8 cellular contexts compared by ENCODE assay signal in the genomic region with DNA sequence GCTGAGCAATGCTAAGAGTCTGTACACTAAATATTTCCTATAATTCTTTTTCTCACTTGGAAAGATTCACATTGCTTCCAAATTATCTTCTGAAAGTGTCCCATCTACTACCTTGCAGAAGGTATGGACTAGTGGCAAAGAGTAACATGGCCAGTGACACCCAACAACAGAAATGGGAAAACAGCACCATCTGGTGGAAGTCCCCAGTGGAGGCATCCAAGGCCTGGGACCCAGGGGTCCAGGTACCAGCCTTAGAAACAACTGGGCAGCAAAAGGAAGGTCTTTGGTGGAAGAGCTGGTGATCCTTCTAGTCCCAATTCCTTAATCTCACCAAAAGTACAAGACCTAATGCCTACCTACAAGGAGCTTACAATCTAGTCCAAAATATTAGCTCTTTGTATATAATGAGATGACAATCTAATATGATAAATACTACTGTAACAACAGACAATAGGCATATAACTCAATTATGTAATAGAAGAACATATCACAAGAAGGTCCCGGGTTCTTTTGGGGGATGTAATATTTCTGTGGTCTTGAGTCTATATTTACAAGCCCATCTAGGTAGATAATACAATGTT. TPM values are rescaled to one million over a fixed set of nuclear protein-coding genes. Genes with fewer than 3 reads are reported as not detected.
A peak's percentile ranks its signal among the peaks of the same experiment; 100 is the strongest.
DNase-seq lines count a peak whose midpoint lies in the region; ATAC-seq, FAIRE-seq and TF ChIP-seq lines count a peak whose summit lies in the region.

No MANE protein-coding gene starts in this region.

- no peak overlapping the region for H3K4me3 ChIP-seq in H1 (ENCODE audit: extremely low read depth in 1 of 4, insufficient read depth in 2 of 4, low read depth in 3 of 4, low read length in 4 of 4)
- no peak overlapping the region for H3K4me3 ChIP-seq in spleen
- H3K4me3 ChIP-seq in lower leg skin (ENCODE audit: low read depth, poor library complexity, severe bottlenecking), result no peak overlapping the region

- H2BK12ac ChIP-seq in H1 (ENCODE audit: low read depth, low read length), result no peak overlapping the region

- H2AFZ ChIP-seq in H1 (ENCODE audit: low read length), result no peak overlapping the region

- no peak overlapping the region for H3K23ac ChIP-seq in H1 (ENCODE audit: insufficient read length)

- H3K23me2 ChIP-seq in H1 (ENCODE audit: low read depth, low read length), result no peaks in the 10 kb centered on the region

- no peaks in the 10 kb centered on the region for H3K79me1 ChIP-seq in H1 (ENCODE audit: low read depth, low read length)

- H4K5ac ChIP-seq in H1 (ENCODE audit: insufficient read length, low read depth, low read length), result no peak overlapping the region

- no peaks in the 10 kb centered on the region for H3K4me1 ChIP-seq in H1 (replicated peaks in 1 of 4; ENCODE audit: control insufficient read depth in 3 of 4, insufficient read depth in 4 of 4, low read length in 3 of 4)
- peaks cover 0 to 30% (median 0%) of the 10 kb centered on the region in 6 donors for H3K4me1 ChIP-seq in spleen

- no peak overlapping the region for H2BK20ac ChIP-seq in H1 (ENCODE audit: low read length)

- TF ChIP-seq POLR2A in H1 (IDR thresholded peaks at IDR 0.05; ENCODE audit: control extremely low read depth in 1 of 2, low read depth in 2 of 2, low read length in 2 of 2) (no peak), spleen (IDR thresholded peaks at IDR 0.05) (no peak), lower leg skin (IDR thresholded peaks at IDR 0.05) (no peak)

- CTCF ChIA-PET in H1 (lab: Charles Lee; ENCODE audit: partially characterized antibody), result interaction anchor here (0.6 to 6.7 kb wide), 41 partner anchors 11 to 295 kb away, joined by 3 to 33 read pairs (median 3); a partner anchor contains a TSS

- FAIRE-seq in H1 (lab: Jason Lieb, UNC), result peak; percentile 32

- H3K9ac ChIP-seq in H1 (replicated peaks in 1 of 4; ENCODE audit: extremely low read depth in 1 of 4, low read depth in 3 of 4, low read length in 3 of 4), result no peak overlapping the region

- no peaks in the 10 kb centered on the region for H4K20me1 ChIP-seq in H1 (replicated peaks in 1 of 2; ENCODE audit: control insufficient read depth in 1 of 2, insufficient read depth in 2 of 2, low read length in 2 of 2)

- H3K36me3 ChIP-seq in H1 (ENCODE audit: control insufficient read depth in 2 of 4, insufficient read depth in 4 of 4, low read length in 3 of 4) (no peaks in the 10 kb centered on the region), spleen (peaks cover 0 to 6% (median 0%) of the 10 kb centered on the region in 6 donors)

- H3K4ac ChIP-seq in H1 (replicated peaks; ENCODE audit: insufficient read length, low read depth, low read length), result no peak overlapping the region

- no peak overlapping the region for H2BK120ac ChIP-seq in H1 (replicated peaks; ENCODE audit: low read depth, low read length)

- H3K56ac ChIP-seq in H1 (replicated peaks; ENCODE audit: insufficient read length, low read depth, low read length), result no peak overlapping the region

- no peak overlapping the region for H3K27ac ChIP-seq in H1 (ENCODE audit: low read depth, low read length)
- no peak overlapping the region for H3K27ac ChIP-seq in spleen

- TF ChIP-seq RAD21 in H1 (IDR thresholded peaks at IDR 0.05 in 1 of 2, conservative IDR thresholded peaks at IDR 0.05 in 1 of 2; ENCODE audit: low read depth in 2 of 2, low read length in 2 of 2), result peak; percentile 92 to 97

- H3K9me3 ChIP-seq in H1 (ENCODE audit: insufficient read depth in 2 of 2, low read depth in 1 of 2, low read length in 1 of 2) (no peaks in the 10 kb centered on the region), spleen (no peaks in the 10 kb centered on the region)

- TF ChIP-seq EP300 in H1 (IDR thresholded peaks at IDR 0.05; ENCODE audit: borderline replicate concordance in 1 of 2, low read depth in 2 of 2, low read length in 2 of 2), result no peak

- intact Hi-C loops in spleen (cut with DNase I; ENCODE audit: low total_unique reads) (no loop called here), lower leg skin (cut with DNase I; ENCODE audit: low total_unique reads) (no loop called here)

- H3K18ac ChIP-seq in H1 (ENCODE audit: extremely low read depth, low read length), result no peak overlapping the region

- H4K91ac ChIP-seq in H1 (replicated peaks; ENCODE audit: insufficient read length, low read length), result no peak overlapping the region

- no peak overlapping the region for H2AK5ac ChIP-seq in H1 (ENCODE audit: low read depth, low read length)

- no peak overlapping the region for H2BK5ac ChIP-seq in H1 (ENCODE audit: low read depth, low read length)

- H2BK15ac ChIP-seq in H1 (ENCODE audit: low read length), result no peak overlapping the region

- no peak overlapping the region for H3K14ac ChIP-seq in H1 (ENCODE audit: insufficient read length)

- no peak for ATAC-seq in GM21360 (IDR thresholded peaks at IDR 0.05; ENCODE audit: unreplicated experiment)

- H4K8ac ChIP-seq in H1 (ENCODE audit: extremely low read depth, insufficient read depth, low read length), result no peak overlapping the region

- H3K79me2 ChIP-seq in H1 (ENCODE audit: control insufficient read depth in 1 of 2, insufficient read depth in 2 of 2, low read length in 2 of 2), result no peaks in the 10 kb centered on the region

- peak; percentile 90 to 97 (median 91) for TF ChIP-seq CTCF in H1 (IDR thresholded peaks at IDR 0.05; ENCODE audit: control extremely low read depth in 1 of 3, insufficient read depth in 1 of 3, low read depth in 1 of 3, low read length in 3 of 3)
- TF ChIP-seq CTCF in spleen (IDR thresholded peaks at IDR 0.05 in 8 of 11, conservative IDR thresholded peaks at IDR 0.05 in 3 of 11), result peak in 10 of 11 experiments; percentile 12 to 67 (median 48)
- TF ChIP-seq CTCF in lower leg skin (IDR thresholded peaks at IDR 0.05), result no peak

- H3K4me2 ChIP-seq in H1 (ENCODE audit: insufficient read depth in 1 of 2, low read depth in 2 of 2, low read length in 2 of 2), result no peak overlapping the region

- POLR2A ChIA-PET in H1 (lab: Charles Lee; ENCODE audit: partially characterized antibody), result no interaction called here

- WGBS in H1 (ENCODE audit: extremely low coverage in 1 of 2, insufficient coverage in 1 of 2, insufficient read length in 1 of 2, insufficient replicate concordance in 2 of 2, low coverage in 1 of 2, low lambda C conversion rate in 2 of 2, missing lambda C conversion rate in 1 of 2), 2 experiments, result 68% methylated on average over 1 of the region's 1 CpG; no CpG with 5 or more reads in 1 of the 2 experiments
- 82 to 88% (median 85%) methylated on average over 1 of the region's 1 CpG for WGBS in spleen, 5 donors
- 74% methylated on average over 1 of the region's 1 CpG for WGBS in lower leg skin, 2 donors

- H3K27me3 ChIP-seq in H1 (replicated peaks in 1 of 4; ENCODE audit: control insufficient read depth in 3 of 4, extremely low read depth in 1 of 4, insufficient read depth in 3 of 4, low read length in 3 of 4) (no peaks in the 10 kb centered on the region; a peak in 1 of 7 replicates), spleen (replicated peaks in 1 of 7) (peaks cover 0 to 30% (median 0%) of the 10 kb centered on the region in 7 donors)

- DNase-seq in EH (ENCODE audit: low read depth) (peak; percentile 17), HT-29 (ENCODE audit: low spot score) (peak; percentile 75), SK-N-DZ (ENCODE audit: low spot score) (peak; percentile 6), H1 (ENCODE audit: low read depth in 1 of 2, low spot score in 2 of 2) (peak; percentile 9 to 74), spleen (no peak), anterior cingulate cortex (lab: John Stamatoyannopoulos, UW) (no peak), lower leg skin (ENCODE audit: low spot score in 2 of 2) (no peak)

TF ChIP-seq in H1, 55 proteins besides CTCF, POLR2A, EP300 and RAD21 (continues in another document):
- TF ChIP-seq RBBP5 (IDR thresholded peaks at IDR 0.05; ENCODE audit: borderline replicate concordance, low read depth, low read length) (no peak), SRF (IDR thresholded peaks at IDR 0.05; ENCODE audit: low read depth, low read length) (no peak), CBX8 (IDR thresholded peaks at IDR 0.05; ENCODE audit: borderline replicate concordance, low read depth, low read length) (no peak), CTBP2 (IDR thresholded peaks at IDR 0.05; ENCODE audit: borderline replicate concordance, insufficient read depth, insufficient read length, low read length) (no peak), KDM1A (IDR thresholded peaks at IDR 0.05; ENCODE audit: borderline replicate concordance, low read length) (no peak), SAP30 (IDR thresholded peaks at IDR 0.05; ENCODE audit: insufficient read depth, insufficient replicate concordance, low read length) (no peak), CHD2 (IDR thresholded peaks at IDR 0.05; ENCODE audit: low read length) (no peak), EZH2 (IDR thresholded peaks at IDR 0.05; ENCODE audit: low read depth, low read length, severe bottlenecking) (no peak), SP1 (IDR thresholded peaks at IDR 0.05; ENCODE audit: low read depth, low read length) (no peak)
- TF ChIP-seq, protein P1, sequence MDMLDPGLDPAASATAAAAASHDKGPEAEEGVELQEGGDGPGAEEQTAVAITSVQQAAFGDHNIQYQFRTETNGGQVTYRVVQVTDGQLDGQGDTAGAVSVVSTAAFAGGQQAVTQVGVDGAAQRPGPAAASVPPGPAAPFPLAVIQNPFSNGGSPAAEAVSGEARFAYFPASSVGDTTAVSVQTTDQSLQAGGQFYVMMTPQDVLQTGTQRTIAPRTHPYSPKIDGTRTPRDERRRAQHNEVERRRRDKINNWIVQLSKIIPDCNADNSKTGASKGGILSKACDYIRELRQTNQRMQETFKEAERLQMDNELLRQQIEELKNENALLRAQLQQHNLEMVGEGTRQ (IDR thresholded peaks at IDR 0.05; ENCODE audit: low read length), result no peak
- TF ChIP-seq, protein P2, sequence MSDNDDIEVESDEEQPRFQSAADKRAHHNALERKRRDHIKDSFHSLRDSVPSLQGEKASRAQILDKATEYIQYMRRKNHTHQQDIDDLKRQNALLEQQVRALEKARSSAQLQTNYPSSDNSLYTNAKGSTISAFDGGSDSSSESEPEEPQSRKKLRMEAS (IDR thresholded peaks at IDR 0.05), result no peak

RNA-seq across cellular contexts. Expression of a gene that starts 55.3 kb away (rescaled TPM):
- 4.3 and 4.7 TPM in 2 replicates for total RNA-seq in HT-29 (2014; rRNA removed; shearing (Covaris generic))
- not detected in 2 replicates for polyA plus RNA-seq in SK-N-DZ (2014; cell fraction: cytosol; rRNA removed)
- not detected in 2 replicates for polyA plus RNA-seq in SK-N-DZ (2014; cell fraction: nucleus; rRNA removed)
- total RNA-seq in H1 (2021; fragmentation: NEBNext Ultra II Directional; extraction: Animal tissue kit (Norgen Biotek cat#: 25700)), result not detected in 2 replicates
- not detected in 2 replicates for polyA plus RNA-seq in H1 (2011; rRNA removed)
- 0.10 TPM for polyA plus RNA-seq in H1 (2011; cell fraction: cytosol; rRNA removed)
- not detected for polyA plus RNA-seq in H1 (2011; cell fraction: nucleus; rRNA removed)
- polyA plus RNA-seq in H1 (2012, experiment 1 of 2), result not detected in 4 replicates
- not detected for polyA plus RNA-seq in H1 (2012, experiment 2 of 2)
- 0.08 TPM for polyA plus RNA-seq in H1 (2013, experiment 1 of 2)
- 0.09 TPM for polyA plus RNA-seq in H1 (2013, experiment 2 of 2)
- not detected in 2 replicates for polyA minus RNA-seq in H1 (2011; rRNA and poly(A)+ RNA removed)
- polyA minus RNA-seq in H1 (2011; cell fraction: cytosol; rRNA and poly(A)+ RNA removed), result not detected
- polyA minus RNA-seq in H1 (2011; cell fraction: nucleus; rRNA and poly(A)+ RNA removed), result not detected
- total RNA-seq in spleen, result 10 to 100 TPM; 11.7 to 26.5 (median 20.5) TPM
- 10 to 100 TPM; 11.5 to 28.9 (median 20.5) TPM for polyA plus RNA-seq in spleen
- total RNA-seq in lower leg skin, result 1 to 10 TPM in 1 of 4 donors, under 1 TPM in 1, not detected in 2; 0.99 to 1.2 TPM

Comparison
In these comparisons a context has a peak if more than half of its experiments do, and no peak if none do; other contexts are left out.
1. DNase-seq: peak in EH (single experiment), HT-29 (single experiment), SK-N-DZ (single experiment) and H1 (2 of 2); none in spleen (single experiment), anterior cingulate cortex (0 of 58) and lower leg skin (0 of 2).
2. CTCF ChIP-seq: peak in H1 (3 of 3) and spleen (10 of 11); none in lower leg skin (0 of 3).